In the genomic region with DNA sequence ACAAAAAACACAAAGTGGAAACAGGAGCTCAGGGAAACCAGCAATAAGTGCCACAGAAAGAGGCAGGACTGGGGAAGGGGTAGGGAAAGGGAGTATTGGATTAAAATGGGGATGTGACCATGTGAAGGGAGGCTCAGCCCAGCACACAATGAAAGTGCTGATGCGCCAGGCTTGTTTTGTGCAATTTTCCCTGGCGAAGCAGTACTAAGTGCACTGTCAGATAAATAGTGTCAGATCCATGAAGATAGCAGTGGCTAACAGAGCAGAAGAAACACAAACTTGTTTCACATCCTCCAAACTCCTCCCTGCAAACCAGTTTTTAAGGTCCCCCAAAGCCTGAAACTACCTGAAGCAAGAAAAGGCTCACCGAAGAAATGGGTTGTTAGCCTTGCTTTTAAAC, we compare ENCODE assay signal across 11 cellular contexts. TPM values are rescaled to one million over a fixed set of nuclear protein-coding genes. Genes with fewer than 3 reads are reported as not detected.
A peak's percentile ranks its signal among the peaks of the same experiment; 100 is the strongest.
DNase-seq lines count a peak whose midpoint lies in the region; ATAC-seq and TF ChIP-seq lines count a peak whose summit lies in the region.
"Had no signal": no experiment of that assay in that cellular context is flagged by ENCODE, and none has a peak within 500 bp of the region (broad histone marks: within the 10 kb centered on the region; RNA-seq: fewer than 3 reads in every experiment).

No MANE protein-coding gene starts in this region.

- peak overlapping the region; percentile 30 for H3K27ac Mint-ChIP-seq in activated T-helper 1 cell treated with anti-CD3 and anti-CD28 coated beads, Interleukin-12 subunit alpha, Interleukin-12 subunit beta, Interleukin-2, Interleukin-4 antibody, amounts not matched to agents 30 ng/mL and 10 ng/mL and 1 ng/mL, durations not matched to agents 14 hours and 24 hours and 36 hours

- H3K4me1 ChIP-seq in right atrium auricular region (peaks cover 0 to 41% of the 10 kb centered on the region in 2 donors), upper lobe of left lung (peaks cover 25 to 57% (median 39%) of the 10 kb centered on the region in 4 donors)

- H3K9me3 Mint-ChIP-seq in activated T-helper 1 cell treated with anti-CD3 and anti-CD28 coated beads, Interleukin-12 subunit alpha, Interleukin-12 subunit beta, Interleukin-2, Interleukin-4 antibody, amounts not matched to agents 30 ng/mL and 10 ng/mL and 1 ng/mL, durations not matched to agents 14 hours and 24 hours and 36 hours, result no peaks in the 10 kb centered on the region

- H3K4me3 ChIP-seq in right atrium auricular region, result no peak overlapping the region
- no peak overlapping the region for H3K4me3 ChIP-seq in upper lobe of left lung
- H3K4me3 ChIP-seq in brain microvascular endothelial cell (ENCODE audit: low read depth, low read length), result no peak overlapping the region
- H3K4me3 ChIP-seq: smooth muscle cell had no signal

- TF ChIP-seq POLR2A in upper lobe of left lung (IDR thresholded peaks at IDR 0.05), result no peak

- DNase-seq in Right ventricle myocardium inferior (ENCODE audit: missing footprints), result no peak
- no peak for DNase-seq in right atrium auricular region (ENCODE audit: low spot score)
- DNase-seq in activated T-helper 1 cell treated with anti-CD3 and anti-CD28 coated beads, Interleukin-12 subunit alpha, Interleukin-12 subunit beta, Interleukin-2, Interleukin-4 antibody, amounts not matched to agents 30 ng/mL and 10 ng/mL and 1 ng/mL, durations not matched to agents 14 hours and 24 hours and 36 hours (ENCODE audit: low spot score), result no peak
- peak; percentile 60 for DNase-seq in medulla oblongata (ENCODE audit: extremely low spot score)
- DNase-seq in upper lobe of left lung, result no peak
- no peak for DNase-seq in brain microvascular endothelial cell
- DNase-seq: activated CD8-positive, alpha-beta memory T cell treated with anti-CD3 and anti-CD28 coated beads, Interleukin-2, amount 50 U/mL, for 4 hours; islet precursor cell had no signal

- no peaks in the 10 kb centered on the region for H3K36me3 ChIP-seq in right atrium auricular region
- H3K36me3 ChIP-seq in upper lobe of left lung, result peaks cover 0 to 4% (median 0%) of the 10 kb centered on the region in 4 donors
- peaks cover 8% of the 10 kb centered on the region for H3K36me3 ChIP-seq in brain microvascular endothelial cell (replicated peaks)

- H3K9me3 ChIP-seq in right atrium auricular region, result no peaks in the 10 kb centered on the region
- H3K9me3 ChIP-seq in upper lobe of left lung, result no peaks in the 10 kb centered on the region

- intact Hi-C loops in Right ventricle myocardium inferior (cut with DNase I), result loop anchor here (5.0 to 10.0 kb wide), 2 partner anchors 53 to 115 kb away; a partner anchor contains a TSS
- intact Hi-C loops in activated T-helper 1 cell treated with anti-CD3 and anti-CD28 coated beads, Interleukin-12 subunit alpha, Interleukin-12 subunit beta, Interleukin-2, Interleukin-4 antibody, amounts not matched to agents 30 ng/mL and 10 ng/mL and 1 ng/mL, durations not matched to agents 14 hours and 24 hours and 36 hours (cut with micrococcal nuclease), result no loop called here

- peaks cover 17% of the 10 kb centered on the region for H3K36me3 Mint-ChIP-seq in activated T-helper 1 cell treated with anti-CD3 and anti-CD28 coated beads, Interleukin-12 subunit alpha, Interleukin-12 subunit beta, Interleukin-2, Interleukin-4 antibody, amounts not matched to agents 30 ng/mL and 10 ng/mL and 1 ng/mL, durations not matched to agents 14 hours and 24 hours and 36 hours (ENCODE audit: low read depth)

- H3K27ac ChIP-seq in right atrium auricular region, result no peak overlapping the region
- H3K27ac ChIP-seq in upper lobe of left lung, result peak overlapping the region in 3 of 4 donors; percentile 30 to 55 (median 34)
- H3K27ac ChIP-seq in brain microvascular endothelial cell, result no peak overlapping the region

- no peak for TF ChIP-seq CTCF in right atrium auricular region (IDR thresholded peaks at IDR 0.05)
- no peak for TF ChIP-seq CTCF in upper lobe of left lung (IDR thresholded peaks at IDR 0.05)
- TF ChIP-seq CTCF in brain microvascular endothelial cell (IDR thresholded peaks at IDR 0.05; ENCODE audit: low read depth, low read length, missing control alignments), result no peak

- H3K4me1 Mint-ChIP-seq in activated T-helper 1 cell treated with anti-CD3 and anti-CD28 coated beads, Interleukin-12 subunit alpha, Interleukin-12 subunit beta, Interleukin-2, Interleukin-4 antibody, amounts not matched to agents 30 ng/mL and 10 ng/mL and 1 ng/mL, durations not matched to agents 14 hours and 24 hours and 36 hours (ENCODE audit: low read depth), result peaks cover 33% of the 10 kb centered on the region

- no peak for TF ChIP-seq EP300 in upper lobe of left lung (IDR thresholded peaks at IDR 0.05)

- H3K27me3 ChIP-seq in right atrium auricular region, result no peaks in the 10 kb centered on the region
- no peaks in the 10 kb centered on the region for H3K27me3 ChIP-seq in upper lobe of left lung
- H3K27me3 ChIP-seq in brain microvascular endothelial cell (replicated peaks), result no peaks in the 10 kb centered on the region

- ATAC-seq in Right ventricle myocardium inferior (peak; percentile 68), upper lobe of left lung (ENCODE audit: low FRiP score in 2 of 2) (peak in 1 of 2 donors; percentile 73), HG02571 (IDR thresholded peaks at IDR 0.05; ENCODE audit: unreplicated experiment) (no peak), HG03135 (IDR thresholded peaks at IDR 0.05; ENCODE audit: unreplicated experiment) (no peak)

- H3K27me3 Mint-ChIP-seq in activated T-helper 1 cell treated with anti-CD3 and anti-CD28 coated beads, Interleukin-12 subunit alpha, Interleukin-12 subunit beta, Interleukin-2, Interleukin-4 antibody, amounts not matched to agents 30 ng/mL and 10 ng/mL and 1 ng/mL, durations not matched to agents 14 hours and 24 hours and 36 hours (ENCODE audit: insufficient read depth), result no peaks in the 10 kb centered on the region

- 76 to 81% methylated on average over 3 of the region's 3 CpGs for WGBS in upper lobe of left lung, 2 donors

- in situ Hi-C loops in brain microvascular endothelial cell (cut with HindIII; ENCODE audit: low pct_ligation_motif_present, low sequenced_read_pairs), result no loop called here

- H3K4me3 Mint-ChIP-seq in activated T-helper 1 cell treated with anti-CD3 and anti-CD28 coated beads, Interleukin-12 subunit alpha, Interleukin-12 subunit beta, Interleukin-2, Interleukin-4 antibody, amounts not matched to agents 30 ng/mL and 10 ng/mL and 1 ng/mL, durations not matched to agents 14 hours and 24 hours and 36 hours, result no peak overlapping the region

RNA-seq across cellular contexts. Expression of a gene that starts 50.7 kb away (rescaled TPM):
- 7.0 TPM for total RNA-seq in Right ventricle myocardium inferior
- total RNA-seq in right atrium auricular region, result not detected
- 0.51 and 0.62 TPM in 2 replicates for total RNA-seq in activated T-helper 1 cell treated with anti-CD3 and anti-CD28 coated beads, Interleukin-12 subunit alpha, Interleukin-12 subunit beta, Interleukin-2, Interleukin-4 antibody, amounts not matched to agents 30 ng/mL and 10 ng/mL and 1 ng/mL, durations not matched to agents 14 hours and 24 hours and 36 hours
- 1 to 10 TPM in 2 of 6 donors, under 1 TPM in 1, not detected in 3; 0.30 to 1.1 (median 1.0) TPM for total RNA-seq in upper lobe of left lung
- total RNA-seq: smooth muscle cell had no signal

RNA-seq across cellular contexts. Expression of a gene that starts 53.3 kb away (rescaled TPM):
- total RNA-seq in Right ventricle myocardium inferior (96.2 TPM), right atrium auricular region (10 to 100 TPM; 57.1 to 65.9 TPM), upper lobe of left lung (100 to 1,000 TPM in 3 of 6 donors, 10 to 100 TPM in 3; 82.7 to 194 (median 113) TPM)
- total RNA-seq in activated T-helper 1 cell treated with anti-CD3 and anti-CD28 coated beads, Interleukin-12 subunit alpha, Interleukin-12 subunit beta, Interleukin-2, Interleukin-4 antibody, amounts not matched to agents 30 ng/mL and 10 ng/mL and 1 ng/mL, durations not matched to agents 14 hours and 24 hours and 36 hours, result 148 and 155 TPM in 2 replicates

Comparison
In these comparisons a context has a peak if more than half of its experiments do, and no peak if none do; other contexts are left out.
1. H3K27ac ChIP-seq: peak in upper lobe of left lung (3 of 4); none in right atrium auricular region (0 of 2) and brain microvascular endothelial cell (single experiment).